In genomic region chr15:96325579-96326331, GRCh38 we compare ENCODE assay signal across 11 cellular contexts. TPM values are rescaled to one million over a fixed set of nuclear protein-coding genes. Genes with fewer than 3 reads are reported as not detected.
DNase-seq lines count a peak whose midpoint lies in the region; ATAC-seq and TF ChIP-seq lines count a peak whose summit lies in the region.
"Had no signal": no experiment of that assay in that cellular context is flagged by ENCODE, and none has a peak within 500 bp of the region (broad histone marks: within the 10 kb centered on the region; RNA-seq: fewer than 3 reads in every experiment).

No MANE protein-coding gene starts in this region.

- no peaks in the 10 kb centered on the region for H3K9me3 ChIP-seq in cardiac muscle cell (ENCODE audit: low read depth)
- no peaks in the 10 kb centered on the region for H3K9me3 ChIP-seq in lung (ENCODE audit: control insufficient read depth in 2 of 2, insufficient read depth in 1 of 2, low read length in 1 of 2)

- intact Hi-C loops in cardiac septum (cut with DNase I): loop anchor here (10.0 kb wide), 3 partner anchors 481 to 1191 kb away; no protein-coding TSS in a partner anchor

- H3K27ac ChIP-seq in cardiac muscle cell: no peak overlapping the region
- peak overlapping the region; percentile 69 to 82 for H3K27ac ChIP-seq in lung (ENCODE audit: low read depth in 1 of 2, low read length in 1 of 2)
- H3K27ac ChIP-seq in urinary bladder (ENCODE audit: low read depth): peak overlapping the region; percentile 44
- H3K27ac ChIP-seq: BLaER1 had no signal

- H3K27me3 ChIP-seq in cardiac muscle cell (peaks cover 94% of the 10 kb centered on the region), lung (ENCODE audit: control insufficient read depth, insufficient read depth) (peaks cover 5% of the 10 kb centered on the region)

- H3K4me3 ChIP-seq in cardiac muscle cell: peak overlapping the region; percentile 28
- peak overlapping the region; percentile 67 to 69 for H3K4me3 ChIP-seq in cardiac fibroblast (replicated peaks in 1 of 2; ENCODE audit: low read depth in 2 of 2, low read length in 2 of 2)
- H3K4me3 ChIP-seq in lung: peak overlapping the region; percentile 3
- peak overlapping the region; percentile 63 for H3K4me3 ChIP-seq in urinary bladder (ENCODE audit: low read depth, low read length)
- H3K4me3 ChIP-seq: BLaER1 had no signal

- H3K36me3 ChIP-seq in cardiac muscle cell: no peaks in the 10 kb centered on the region
- no peaks in the 10 kb centered on the region for H3K36me3 ChIP-seq in lung (ENCODE audit: control insufficient read depth in 2 of 2, insufficient read depth in 2 of 2, low read length in 2 of 2)
- no peaks in the 10 kb centered on the region for H3K36me3 ChIP-seq in urinary bladder (ENCODE audit: insufficient read depth)
- H3K36me3 ChIP-seq: BLaER1 had no signal

- no peak for TF ChIP-seq CTCF in cardiac muscle cell (IDR thresholded peaks at IDR 0.05; ENCODE audit: low read depth, low read length)
- TF ChIP-seq CTCF in cardiac fibroblast (IDR thresholded peaks at IDR 0.05; ENCODE audit: low read depth, low read length): no peak
- TF ChIP-seq CTCF in lung (IDR thresholded peaks at IDR 0.05; ENCODE audit: control extremely low read depth, extremely low read depth): no peak

- WGBS in lung, 2 donors: 13 to 29% methylated on average over 17 of the region's 17 CpGs
- WGBS in urinary bladder: 4% methylated on average over 17 of the region's 17 CpGs

- DNase-seq in cardiac muscle cell (ENCODE audit: low read depth in 1 of 2, low spot score in 1 of 2): peak in 1 of 2 donors; percentile 46
- no peak for DNase-seq in cardiac septum (ENCODE audit: low spot score)
- peak; percentile 55 to 65 for DNase-seq in cardiac fibroblast (ENCODE audit: low read depth in 2 of 2)
- DNase-seq in lung (ENCODE audit: low spot score): no peak
- DNase-seq in effector CD8-positive, alpha-beta T cell (lab: John Stamatoyannopoulos, UW): no peak
- DNase-seq: occipital lobe had no signal

- ATAC-seq in lung (ENCODE audit: insufficient read depth, low FRiP score) (no peak), HG02852 (IDR thresholded peaks at IDR 0.05; ENCODE audit: unreplicated experiment) (no peak), GM21786 (IDR thresholded peaks at IDR 0.05; ENCODE audit: unreplicated experiment) (no peak)

- H3K4me1 ChIP-seq in cardiac muscle cell (ENCODE audit: low read depth) (peaks cover 7% of the 10 kb centered on the region), lung (ENCODE audit: control insufficient read depth in 2 of 2, insufficient read depth in 2 of 2, low read length in 2 of 2) (peaks cover 0 to 5% of the 10 kb centered on the region in 2 donors), urinary bladder (ENCODE audit: insufficient read depth) (peaks cover 3% of the 10 kb centered on the region)
- H3K4me1 ChIP-seq: BLaER1 had no signal

RNA-seq across cellular contexts. Expression of gene NR2F2, which starts 4.7 kb away (rescaled TPM):
- 0.63 and 0.99 TPM in 2 replicates for total RNA-seq in cardiac muscle cell
- polyA plus RNA-seq in cardiac muscle cell: 1.2 and 1.5 TPM in 2 replicates
- 21.0 TPM for total RNA-seq in cardiac septum
- total RNA-seq in lung: 10 to 100 TPM; 41.9 to 73.5 TPM
- polyA plus RNA-seq in lung: 10 to 100 TPM; 15.0 to 28.9 TPM
- 28.0 TPM for total RNA-seq in urinary bladder
- polyA plus RNA-seq in urinary bladder: 66.2 TPM
- total RNA-seq: activated T-helper 2 cell treated with anti-CD3 and anti-CD28 coated beads, Interferon-gamma antibody, Interleukin-2, Interleukin-4, amounts not matched to agents 10 μg/mL and 5 μg/mL and 100 μg/mL, durations not matched to agents 14 hours and 24 hours and 36 hours had no signal

Comparison
In these comparisons a context has a peak if more than half of its experiments do, and no peak if none do; other contexts are left out.
1. RNA of gene NR2F2, which starts 4.7 kb away (total RNA-seq): 41.9 to 73.5 TPM in lung, 28.0 TPM in urinary bladder (single experiment) and 21.0 TPM in cardiac septum (single experiment); 0.63 to 0.99 TPM in cardiac muscle cell; every median in the first group is over 10 times any median in the second.
2. DNase-seq: peak in cardiac fibroblast (2 of 2); none in cardiac septum (single experiment), lung (single experiment) and effector CD8-positive, alpha-beta T cell (single experiment).
3. H3K4me3 ChIP-seq: peak in every context shown above with its lines; median percentile 68 in cardiac fibroblast; 63 in urinary bladder; 28 in cardiac muscle cell; 3 in lung.